In the genomic region with DNA sequence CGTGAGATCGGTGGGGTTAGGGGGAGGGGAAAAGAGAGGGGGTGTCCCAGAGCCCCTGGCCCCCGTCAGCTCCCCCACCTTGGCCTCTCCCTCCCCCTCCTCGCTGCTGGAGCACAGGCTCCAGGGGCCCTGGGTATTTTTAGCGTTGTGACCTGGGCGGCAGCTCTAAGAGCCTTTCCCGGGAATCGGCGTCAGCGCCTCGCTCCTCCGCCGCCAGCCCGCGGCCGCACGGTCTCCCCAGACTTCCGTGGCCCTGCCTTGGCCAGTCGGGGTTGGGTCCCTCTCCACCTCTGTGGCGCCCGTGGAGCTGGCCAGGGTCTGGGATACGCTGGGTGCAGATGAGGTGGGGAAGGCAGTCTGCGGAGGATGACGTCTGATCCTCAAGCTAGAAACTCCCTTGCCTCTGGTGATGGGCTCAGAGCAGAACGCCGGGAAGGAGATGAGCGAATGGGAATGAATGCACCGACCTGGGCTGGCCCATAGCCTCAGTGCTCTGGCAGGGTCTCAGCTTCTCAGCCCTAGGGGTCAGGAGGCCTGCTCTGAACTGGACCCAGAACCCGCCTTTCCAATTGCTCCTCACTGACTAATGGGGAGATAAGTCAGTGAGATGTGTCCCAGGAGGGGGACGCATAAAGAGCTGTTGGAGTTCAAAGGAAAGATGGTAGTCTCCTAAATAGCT, we compare ENCODE assay signal across 9 cellular contexts. TPM values are rescaled to one million over a fixed set of nuclear protein-coding genes. Genes with fewer than 3 reads are reported as not detected.
DNase-seq lines count a peak whose midpoint lies in the region; ATAC-seq, FAIRE-seq and TF ChIP-seq lines count a peak whose summit lies in the region.
"Had no signal": no experiment of that assay in that cellular context is flagged by ENCODE, and none has a peak within 500 bp of the region (broad histone marks: within the 10 kb centered on the region; RNA-seq: fewer than 3 reads in every experiment).

No MANE protein-coding gene starts in this region.

- H3K9me1 ChIP-seq in IMR-90 (ENCODE audit: insufficient read depth, low read length) (no peaks in the 10 kb centered on the region), K562 (ENCODE audit: control insufficient read depth, insufficient read depth, low read length) (no peaks in the 10 kb centered on the region)

- H3K27me3 ChIP-seq in BLaER1 (peaks cover 55% of the 10 kb centered on the region), IMR-90 (ENCODE audit: control insufficient read depth, insufficient read depth, low read length) (no peaks in the 10 kb centered on the region), K562 (ENCODE audit: control insufficient read depth in 2 of 2, insufficient read depth in 2 of 2, low read length in 2 of 2) (no peaks in the 10 kb centered on the region; a peak in 1 of 5 replicates), rectal smooth muscle tissue (ENCODE audit: control insufficient read depth, insufficient read depth, low read length) (no peaks in the 10 kb centered on the region)

- peak overlapping the region; percentile 1 for H2AK9ac ChIP-seq in IMR-90 (replicated peaks; ENCODE audit: low read depth, low read length, poor library complexity)

- no peak overlapping the region for H2BK120ac ChIP-seq in IMR-90 (ENCODE audit: low read depth, low read length)

- H4K20me1 ChIP-seq in BLaER1 (peaks cover 14% of the 10 kb centered on the region; the same call in 1 of the 2 replicates), IMR-90 (ENCODE audit: insufficient read depth, low read length) (no peaks in the 10 kb centered on the region), K562 (replicated peaks; ENCODE audit: control insufficient read depth, insufficient read depth, low read length) (no peaks in the 10 kb centered on the region)

- H3K9ac ChIP-seq in BLaER1 (0 out of 2 replicates have a peak overlapping the region, but pooled peaks have one; percentile 58), IMR-90 (ENCODE audit: low read depth, low read length) (peak overlapping the region; percentile 56), K562 (ENCODE audit: insufficient read depth in 1 of 2, low read depth in 2 of 2, low read length in 2 of 2) (peak overlapping the region; percentile 72 to 89; a peak in 3 of 4 replicates), rectal smooth muscle tissue (ENCODE audit: low read length) (peak overlapping the region; percentile 93)

- no peak for TF ChIP-seq POLR2A in IMR-90 (IDR thresholded peaks at IDR 0.05; ENCODE audit: low read depth, low read length)
- TF ChIP-seq POLR2A in K562 (conservative IDR thresholded peaks at IDR 0.05) = no peak

- H2BK5ac ChIP-seq in IMR-90 (ENCODE audit: low read depth, low read length, poor library complexity, severe bottlenecking) = no peak overlapping the region

- TF ChIP-seq EP300 in K562 (IDR thresholded peaks at IDR 0.05; ENCODE audit: low read length) = no peak

- H3K9me3 ChIP-seq in BLaER1 (peaks cover 10% of the 10 kb centered on the region), IMR-90 (ENCODE audit: control insufficient read depth, insufficient read depth, low read length) (no peaks in the 10 kb centered on the region), K562 (replicated peaks; ENCODE audit: control insufficient read depth, insufficient read depth, low read depth, low read length) (no peaks in the 10 kb centered on the region)

- dilution Hi-C loops in IMR-90 (cut with HindIII; ENCODE audit: low sequenced_read_pairs, unreplicated experiment) = no loop called here

- H3K36me3 ChIP-seq in BLaER1 (no peaks in the 10 kb centered on the region), IMR-90 (ENCODE audit: control insufficient read depth, insufficient read depth, low read length) (no peaks in the 10 kb centered on the region; the same call in 1 of the 2 replicates), K562 (ENCODE audit: control insufficient read depth, insufficient read depth, low read length) (peaks cover 19% of the 10 kb centered on the region), rectal smooth muscle tissue (ENCODE audit: control insufficient read depth, insufficient read depth, low read length) (peaks cover 11% of the 10 kb centered on the region)

- H2BK20ac ChIP-seq in IMR-90 (ENCODE audit: low read depth, low read length) = no peak overlapping the region

- H3K4me2 ChIP-seq in BLaER1 (peak overlapping the region; percentile 98), IMR-90 (ENCODE audit: low read depth, low read length) (peak overlapping the region; percentile 91), K562 (ENCODE audit: insufficient read depth, low read length) (peak overlapping the region; percentile 90)

- H3K4me3 ChIP-seq in BLaER1 (peak overlapping the region; percentile 71), IMR-90 (ENCODE audit: insufficient read depth, low read depth, low read length) (peak overlapping the region; percentile 63), K562 (peak overlapping the region; percentile 70), iPS-11a (ENCODE audit: low read depth, low read length) (peak overlapping the region; percentile 67), rectal smooth muscle tissue (ENCODE audit: low read length) (peak overlapping the region; percentile 94)

- H2AK5ac ChIP-seq in IMR-90 (ENCODE audit: low read depth, low read length) = no peak overlapping the region

- H3K14ac ChIP-seq in IMR-90 (replicated peaks; ENCODE audit: low read depth, low read length) = peak overlapping the region; percentile 21; the same call in 1 of the 2 replicates

- peaks cover 0 to 10% of the 10 kb centered on the region in 2 experiments; a peak in 2 of 4 replicates for H3K79me1 ChIP-seq in IMR-90 (ENCODE audit: low read depth in 1 of 2, low read length in 2 of 2)

- WGBS in IMR-90 (ENCODE audit: extremely low coverage in 2 of 2, insufficient read length in 1 of 2), 2 experiments = 16% methylated on average over 12 of the region's 30 CpGs; no CpG with 5 or more reads in 1 of the 2 experiments
- WGBS in K562 (ENCODE audit: insufficient coverage, low coverage, missing lambda C conversion rate) = 24% methylated on average over 24 of the region's 30 CpGs

- no peak overlapping the region for H2BK15ac ChIP-seq in IMR-90 (ENCODE audit: low read depth, low read length)

- TF ChIP-seq RAD21 in IMR-90 (IDR thresholded peaks at IDR 0.05; ENCODE audit: low read length) (no peak), K562 (CRISPR knock-in tag; conservative IDR thresholded peaks at IDR 0.05 in 1 of 2, IDR thresholded peaks at IDR 0.05 in 1 of 2) (no peak)

- H4K5ac ChIP-seq in IMR-90 (ENCODE audit: low read depth, low read length) = no peak overlapping the region

- BruUV-seq in IMR-90 (replicated peaks; lab: Mats Ljungman, UMichigan) (no TSS peak), K562 (replicated peaks; lab: Mats Ljungman, UMichigan) (TSS peak; percentile 38)

- in situ Hi-C loops in IMR-90 (cut with MboI; ENCODE audit: low sequenced_read_pairs) (no loop called here), K562 (cut with MboI) (no loop called here)

- H3K27ac ChIP-seq in BLaER1 (no peak overlapping the region), IMR-90 (ENCODE audit: insufficient read depth, low read length) (peak overlapping the region; percentile 4; the same call in 1 of the 2 replicates), K562 (ENCODE audit: extremely low read depth, low read depth, low read length) (peak overlapping the region; percentile 61; the same call in 1 of the 3 replicates), rectal smooth muscle tissue (ENCODE audit: low read depth, low read length) (peak overlapping the region; percentile 99)

- peaks cover 17% of the 10 kb centered on the region; the same call in 2 of the 3 replicates for H3K79me2 ChIP-seq in K562 (ENCODE audit: control insufficient read depth, insufficient read depth, low read length)

- intact Hi-C loops in IMR-90 (cut with micrococcal nuclease) = no loop called here
- intact Hi-C loops in K562 (cut with micrococcal nuclease) = no loop called here

- no peak overlapping the region; the same call in 1 of the 2 replicates for H3K18ac ChIP-seq in IMR-90 (ENCODE audit: low read depth, low read length)

- H3K4me1 ChIP-seq in BLaER1 (peaks cover 23% of the 10 kb centered on the region), IMR-90 (ENCODE audit: control insufficient read depth, insufficient read depth, low read length) (peaks cover 4% of the 10 kb centered on the region; the same call in 1 of the 2 replicates), K562 (replicated peaks in 1 of 2; ENCODE audit: control insufficient read depth in 2 of 2, insufficient read depth in 2 of 2, low read length in 2 of 2) (peaks cover 23 to 25% of the 10 kb centered on the region in 2 experiments; a peak in 4 of 5 replicates), rectal smooth muscle tissue (ENCODE audit: control insufficient read depth, insufficient read depth, low read length) (peaks cover 21% of the 10 kb centered on the region)

- H2AFZ ChIP-seq in IMR-90 (replicated peaks; ENCODE audit: low read length, poor library complexity) (peak overlapping the region; percentile 92), K562 (ENCODE audit: low read depth, low read length) (peak overlapping the region; percentile 96)

- POLR2A ChIA-PET in IMR-90 (lab: Charles Lee; ENCODE audit: unreplicated experiment) (interaction anchor here (0.6 kb wide), 1 partner anchor 19 kb away, joined by 3 read pairs; no protein-coding TSS in a partner anchor), K562 (lab: Yijun Ruan, JAX) (interaction anchor here (0.6 to 1.5 kb wide), 5 partner anchors 9 to 36 kb away, joined by 3 to 9 read pairs (median 3); partner anchors contain the start of gene PIGT)

- ATAC-seq in IMR-90 (ENCODE audit: low read depth) (peak; percentile 15), K562 (peak; percentile 59), GM21786 (IDR thresholded peaks at IDR 0.05; ENCODE audit: unreplicated experiment) (no peak)

- no peak overlapping the region for H4K91ac ChIP-seq in IMR-90 (ENCODE audit: insufficient read depth, low read depth, low read length)

- CTCF ChIA-PET in IMR-90 (lab: Yijun Ruan, JAX) = no interaction called here
- CTCF ChIA-PET in K562 (lab: Yijun Ruan, JAX; ENCODE audit: low intra/inter-chr PET ratio) = no interaction called here

- H3K23ac ChIP-seq in IMR-90 (ENCODE audit: low read depth, low read length) = peak overlapping the region; percentile 24

- no peak for FAIRE-seq in K562 (lab: Jason Lieb, UNC)

- peak overlapping the region; percentile 62; the same call in 1 of the 2 replicates for H3K4ac ChIP-seq in IMR-90 (ENCODE audit: low read depth, low read length)

- H4K8ac ChIP-seq in IMR-90 (ENCODE audit: low read depth in 2 of 2, low read length in 2 of 2) = peak overlapping the region; percentile 48 to 59; a peak in 2 of 4 replicates

- DNase-seq in IMR-90 (no peak), K562 (ENCODE audit: extremely low read depth in 1 of 4, low spot score in 3 of 4) (peak; percentile 25 to 52 (median 42)), foreskin melanocyte (no peak), AML-193 (lab: John Stamatoyannopoulos, UW) (no peak)

- TF ChIP-seq CTCF in IMR-90 (conservative IDR thresholded peaks at IDR 0.05; ENCODE audit: low read depth, low read length) (no peak), K562 (IDR thresholded peaks at IDR 0.05 in 2 of 3, conservative IDR thresholded peaks at IDR 0.05 in 1 of 3; ENCODE audit: insufficient read depth in 2 of 3, low read depth in 1 of 3, low read length in 3 of 3) (no peak)

- H3K56ac ChIP-seq in IMR-90 (ENCODE audit: extremely low read depth, insufficient read depth, low read length) = no peak overlapping the region

RNA-seq across cellular contexts. Expression of gene DBNDD2, which starts 0.9 kb away (rescaled TPM):
- total RNA-seq in IMR-90 (2012; rRNA removed) = 1.1 and 1.3 TPM in 2 replicates
- polyA plus RNA-seq in IMR-90 (2012; rRNA removed) = 7.8 and 9.3 TPM in 2 replicates
- 6.7 and 9.8 TPM in 2 replicates for polyA plus RNA-seq in IMR-90 (2012; cell fraction: cytosol; rRNA removed)
- 7.2 and 10.5 TPM in 2 replicates for polyA plus RNA-seq in IMR-90 (2012; cell fraction: nucleus; rRNA removed; ENCODE audit: low replicate concordance)
- 7.3 and 11.0 TPM in 2 replicates for total RNA-seq in K562 (2011; cell fraction: chromatin; rRNA removed; ENCODE audit: low replicate concordance)
- total RNA-seq in K562 (2011; cell fraction: nucleolus; rRNA removed) = 11.7 and 13.3 TPM in 2 replicates
- total RNA-seq in K562 (2011; cell fraction: nucleoplasm; rRNA removed) = 9.9 and 11.7 TPM in 2 replicates
- total RNA-seq in K562 (2014; rRNA removed) = 12.8 and 17.7 TPM in 2 replicates
- 31.6 and 33.8 TPM in 2 replicates for total RNA-seq in K562 (2014; rRNA removed; fragmentation: Illumina TruSeq; extraction: Trizol)
- 32.4 and 35.8 TPM in 2 replicates for total RNA-seq in K562 (2015; rRNA removed; fragmentation: Illumina TruSeq; extraction: Trizol)
- total RNA-seq in K562 (2021) = 36.9 and 43.4 TPM in 2 replicates
- 51.6 and 64.0 TPM in 2 replicates for polyA plus RNA-seq in K562 (2011; rRNA removed)
- 71.4 and 85.4 TPM in 2 replicates for polyA plus RNA-seq in K562 (2011; cell fraction: cytosol; rRNA removed)
- polyA plus RNA-seq in K562 (2011; cell fraction: nucleus; rRNA removed) = 36.6 and 45.8 TPM in 2 replicates
- polyA plus RNA-seq in K562 (2012) = 37.1 and 77.0 TPM in 2 replicates
- 49.7 and 53.9 TPM in 2 replicates for polyA plus RNA-seq in K562 (2014; fragmentation: Illumina TruSeq; extraction: Trizol)
- 10 to 100 TPM; 15.2 to 20.3 TPM for polyA plus RNA-seq in K562 (2014; fragmentation: Nextera tagmentation; extraction: Ambion mirVana)
- polyA plus RNA-seq in K562 (2014; rRNA removed) = 62.3 and 62.5 TPM in 2 replicates
- 22.7 and 35.5 TPM in 2 replicates for polyA minus RNA-seq in K562 (2011; rRNA and poly(A)+ RNA removed)
- 13.6 and 15.1 TPM in 2 replicates for polyA minus RNA-seq in K562 (2011; cell fraction: cytosol; rRNA and poly(A)+ RNA removed)
- 10.0 and 11.1 TPM in 2 replicates for polyA minus RNA-seq in K562 (2011; cell fraction: nucleus; rRNA and poly(A)+ RNA removed)

RNA-seq across cellular contexts. Expression of gene PIGT, which starts 8.7 kb away (rescaled TPM):
- total RNA-seq in IMR-90 (2012; rRNA removed) = 27.2 and 31.2 TPM in 2 replicates
- polyA plus RNA-seq in IMR-90 (2012; rRNA removed) = 145 and 168 TPM in 2 replicates
- 95.0 and 170 TPM in 2 replicates for polyA plus RNA-seq in IMR-90 (2012; cell fraction: cytosol; rRNA removed)
- polyA plus RNA-seq in IMR-90 (2012; cell fraction: nucleus; rRNA removed; ENCODE audit: low replicate concordance) = 54.1 and 81.1 TPM in 2 replicates
- total RNA-seq in K562 (2011; cell fraction: chromatin; rRNA removed; ENCODE audit: low replicate concordance) = 79.7 and 138 TPM in 2 replicates
- 114 and 122 TPM in 2 replicates for total RNA-seq in K562 (2011; cell fraction: nucleolus; rRNA removed)
- 128 and 181 TPM in 2 replicates for total RNA-seq in K562 (2011; cell fraction: nucleoplasm; rRNA removed)
- 46.9 and 75.3 TPM in 2 replicates for total RNA-seq in K562 (2014; rRNA removed)
- total RNA-seq in K562 (2014; rRNA removed; fragmentation: Illumina TruSeq; extraction: Trizol) = 27.3 and 31.5 TPM in 2 replicates
- 49.2 and 53.0 TPM in 2 replicates for total RNA-seq in K562 (2015; rRNA removed; fragmentation: Illumina TruSeq; extraction: Trizol)
- total RNA-seq in K562 (2021) = 75.1 and 79.9 TPM in 2 replicates
- polyA plus RNA-seq in K562 (2011; rRNA removed) = 14.6 and 42.1 TPM in 2 replicates
- 37.1 and 63.7 TPM in 2 replicates for polyA plus RNA-seq in K562 (2011; cell fraction: cytosol; rRNA removed)
- polyA plus RNA-seq in K562 (2011; cell fraction: nucleus; rRNA removed) = 67.5 and 112 TPM in 2 replicates
- polyA plus RNA-seq in K562 (2012) = 68.0 and 94.6 TPM in 2 replicates
- 105 and 108 TPM in 2 replicates for polyA plus RNA-seq in K562 (2014; fragmentation: Illumina TruSeq; extraction: Trizol)
- polyA plus RNA-seq in K562 (2014; fragmentation: Nextera tagmentation; extraction: Ambion mirVana) = 10 to 100 TPM; 33.7 to 68.4 TPM
- polyA plus RNA-seq in K562 (2014; rRNA removed) = 30.9 and 35.4 TPM in 2 replicates
- polyA minus RNA-seq in K562 (2011; rRNA and poly(A)+ RNA removed) = 19.1 and 23.9 TPM in 2 replicates
- 36.1 and 43.0 TPM in 2 replicates for polyA minus RNA-seq in K562 (2011; cell fraction: cytosol; rRNA and poly(A)+ RNA removed)
- 31.5 and 46.7 TPM in 2 replicates for polyA minus RNA-seq in K562 (2011; cell fraction: nucleus; rRNA and poly(A)+ RNA removed)

RNA-seq across cellular contexts. Expression of gene TP53TG5, which starts 29.1 kb away (rescaled TPM):
- not detected in 2 replicates for total RNA-seq in IMR-90 (2012; rRNA removed)
- not detected in 2 replicates for polyA plus RNA-seq in IMR-90 (2012; rRNA removed)
- not detected in 2 replicates for polyA plus RNA-seq in IMR-90 (2012; cell fraction: cytosol; rRNA removed)
- not detected in 2 replicates for polyA plus RNA-seq in IMR-90 (2012; cell fraction: nucleus; rRNA removed; ENCODE audit: low replicate concordance)
- not detected in 2 replicates for total RNA-seq in K562 (2011; cell fraction: chromatin; rRNA removed; ENCODE audit: low replicate concordance)
- 0.39 and 0.50 TPM in 2 replicates for total RNA-seq in K562 (2011; cell fraction: nucleolus; rRNA removed)
- total RNA-seq in K562 (2011; cell fraction: nucleoplasm; rRNA removed) = 0.44 TPM in 1 of 2 replicates, not detected in the other
- 0.05 TPM in 1 of 2 replicates, not detected in the other for total RNA-seq in K562 (2014; rRNA removed)
- total RNA-seq in K562 (2014; rRNA removed; fragmentation: Illumina TruSeq; extraction: Trizol) = 0.04 and 0.22 TPM in 2 replicates
- total RNA-seq in K562 (2015; rRNA removed; fragmentation: Illumina TruSeq; extraction: Trizol) = not detected in 2 replicates
- 0.20 TPM in 1 of 2 replicates, not detected in the other for total RNA-seq in K562 (2021)
- not detected in 2 replicates for polyA plus RNA-seq in K562 (2011; rRNA removed)
- 0.03 TPM in 1 of 2 replicates, not detected in the other for polyA plus RNA-seq in K562 (2011; cell fraction: cytosol; rRNA removed)
- 0.04 and 0.11 TPM in 2 replicates for polyA plus RNA-seq in K562 (2011; cell fraction: nucleus; rRNA removed)
- 0.22 and 0.31 TPM in 2 replicates for polyA plus RNA-seq in K562 (2012)
- 0.04 TPM in 1 of 2 replicates, not detected in the other for polyA plus RNA-seq in K562 (2014; fragmentation: Illumina TruSeq; extraction: Trizol)
- polyA plus RNA-seq in K562 (2014; fragmentation: Nextera tagmentation; extraction: Ambion mirVana) = not detected
- polyA plus RNA-seq in K562 (2014; rRNA removed) = not detected in 2 replicates
- polyA minus RNA-seq in K562 (2011; rRNA and poly(A)+ RNA removed) = 0.06 TPM in 1 of 2 replicates, not detected in the other
- polyA minus RNA-seq in K562 (2011; cell fraction: cytosol; rRNA and poly(A)+ RNA removed) = not detected in 2 replicates
- 0.11 and 0.67 TPM in 2 replicates for polyA minus RNA-seq in K562 (2011; cell fraction: nucleus; rRNA and poly(A)+ RNA removed)
- total RNA-seq: pulmonary artery endothelial cell had no signal

RNA-seq across cellular contexts. Expression of gene SYS1, which starts 44.2 kb away (rescaled TPM):
- total RNA-seq in IMR-90 (2012; rRNA removed) = 12.9 and 16.7 TPM in 2 replicates
- 24.6 and 29.2 TPM in 2 replicates for polyA plus RNA-seq in IMR-90 (2012; rRNA removed)
- polyA plus RNA-seq in IMR-90 (2012; cell fraction: cytosol; rRNA removed) = 35.1 and 52.6 TPM in 2 replicates
- polyA plus RNA-seq in IMR-90 (2012; cell fraction: nucleus; rRNA removed; ENCODE audit: low replicate concordance) = 10.9 and 29.3 TPM in 2 replicates
- total RNA-seq in K562 (2011; cell fraction: chromatin; rRNA removed; ENCODE audit: low replicate concordance) = 34.4 and 53.1 TPM in 2 replicates
- total RNA-seq in K562 (2011; cell fraction: nucleolus; rRNA removed) = 52.6 and 58.5 TPM in 2 replicates
- 50.7 and 61.6 TPM in 2 replicates for total RNA-seq in K562 (2011; cell fraction: nucleoplasm; rRNA removed)
- 11.1 and 17.5 TPM in 2 replicates for total RNA-seq in K562 (2014; rRNA removed)
- 14.3 and 15.3 TPM in 2 replicates for total RNA-seq in K562 (2014; rRNA removed; fragmentation: Illumina TruSeq; extraction: Trizol)
- 16.4 and 17.5 TPM in 2 replicates for total RNA-seq in K562 (2015; rRNA removed; fragmentation: Illumina TruSeq; extraction: Trizol)
- 20.4 and 23.9 TPM in 2 replicates for total RNA-seq in K562 (2021)
- polyA plus RNA-seq in K562 (2011; rRNA removed) = 18.2 and 20.2 TPM in 2 replicates
- 35.0 and 82.1 TPM in 2 replicates for polyA plus RNA-seq in K562 (2011; cell fraction: cytosol; rRNA removed)
- 19.4 and 23.5 TPM in 2 replicates for polyA plus RNA-seq in K562 (2011; cell fraction: nucleus; rRNA removed)
- 13.0 and 20.4 TPM in 2 replicates for polyA plus RNA-seq in K562 (2012)
- polyA plus RNA-seq in K562 (2014; fragmentation: Illumina TruSeq; extraction: Trizol) = 14.6 and 15.7 TPM in 2 replicates
- 10 to 100 TPM; 16.4 to 25.2 TPM for polyA plus RNA-seq in K562 (2014; fragmentation: Nextera tagmentation; extraction: Ambion mirVana)
- 20.4 and 23.1 TPM in 2 replicates for polyA plus RNA-seq in K562 (2014; rRNA removed)
- polyA minus RNA-seq in K562 (2011; rRNA and poly(A)+ RNA removed) = 23.2 and 26.3 TPM in 2 replicates
- polyA minus RNA-seq in K562 (2011; cell fraction: cytosol; rRNA and poly(A)+ RNA removed) = 15.1 and 22.5 TPM in 2 replicates
- 19.5 and 28.4 TPM in 2 replicates for polyA minus RNA-seq in K562 (2011; cell fraction: nucleus; rRNA and poly(A)+ RNA removed)

RNA-seq across cellular contexts. Expression of gene SDC4, which starts 59.0 kb away (rescaled TPM):
- total RNA-seq in IMR-90 (2012; rRNA removed) (265 and 275 TPM in 2 replicates), K562 (2014; rRNA removed) (6.0 and 6.9 TPM in 2 replicates), K562 (2014; rRNA removed; fragmentation: Illumina TruSeq; extraction: Trizol) (6.3 and 7.5 TPM in 2 replicates), K562 (2015; rRNA removed; fragmentation: Illumina TruSeq; extraction: Trizol) (8.9 and 9.7 TPM in 2 replicates), K562 (2021) (8.7 and 10.7 TPM in 2 replicates)
- polyA plus RNA-seq in IMR-90 (2012; rRNA removed) (181 and 203 TPM in 2 replicates), K562 (2011; rRNA removed) (4.7 and 5.3 TPM in 2 replicates), K562 (2014; fragmentation: Illumina TruSeq; extraction: Trizol) (7.8 and 8.4 TPM in 2 replicates), K562 (2014; fragmentation: Nextera tagmentation; extraction: Ambion mirVana) (1 to 10 TPM; 2.1 to 4.2 TPM), K562 (2014; rRNA removed) (6.4 and 6.7 TPM in 2 replicates)
- 183 and 191 TPM in 2 replicates for polyA plus RNA-seq in IMR-90 (2012; cell fraction: cytosol; rRNA removed)
- 58.2 and 85.3 TPM in 2 replicates for polyA plus RNA-seq in IMR-90 (2012; cell fraction: nucleus; rRNA removed; ENCODE audit: low replicate concordance)
- total RNA-seq in K562 (2011; cell fraction: chromatin; rRNA removed; ENCODE audit: low replicate concordance) = 3.6 and 8.4 TPM in 2 replicates
- total RNA-seq in K562 (2011; cell fraction: nucleolus; rRNA removed) = 8.3 and 10.0 TPM in 2 replicates
- 9.6 and 14.5 TPM in 2 replicates for total RNA-seq in K562 (2011; cell fraction: nucleoplasm; rRNA removed)
- polyA plus RNA-seq in K562 (2011; cell fraction: cytosol; rRNA removed) = 3.7 and 4.4 TPM in 2 replicates
- polyA plus RNA-seq in K562 (2011; cell fraction: nucleus; rRNA removed) = 2.4 and 3.4 TPM in 2 replicates
- polyA plus RNA-seq in K562 (2012) = 9.2 and 11.6 TPM in 2 replicates
- 9.0 and 9.1 TPM in 2 replicates for polyA minus RNA-seq in K562 (2011; rRNA and poly(A)+ RNA removed)
- 6.7 and 7.5 TPM in 2 replicates for polyA minus RNA-seq in K562 (2011; cell fraction: cytosol; rRNA and poly(A)+ RNA removed)
- polyA minus RNA-seq in K562 (2011; cell fraction: nucleus; rRNA and poly(A)+ RNA removed) = 1.2 and 1.7 TPM in 2 replicates

Comparison
In these comparisons a context has a peak if more than half of its experiments do, and no peak if none do; other contexts are left out.
1. DNase-seq: peak in K562 (4 of 4); none in IMR-90 (single experiment), foreskin melanocyte (single experiment) and AML-193 (0 of 2).
2. Peak in every context shown above with its lines, with median percentiles within 50 percentile points of each other: H3K4me2 ChIP-seq, H3K4me3 ChIP-seq and H3K9ac ChIP-seq.